1 cellular context compared by ENCODE assay signal in the genomic region with DNA sequence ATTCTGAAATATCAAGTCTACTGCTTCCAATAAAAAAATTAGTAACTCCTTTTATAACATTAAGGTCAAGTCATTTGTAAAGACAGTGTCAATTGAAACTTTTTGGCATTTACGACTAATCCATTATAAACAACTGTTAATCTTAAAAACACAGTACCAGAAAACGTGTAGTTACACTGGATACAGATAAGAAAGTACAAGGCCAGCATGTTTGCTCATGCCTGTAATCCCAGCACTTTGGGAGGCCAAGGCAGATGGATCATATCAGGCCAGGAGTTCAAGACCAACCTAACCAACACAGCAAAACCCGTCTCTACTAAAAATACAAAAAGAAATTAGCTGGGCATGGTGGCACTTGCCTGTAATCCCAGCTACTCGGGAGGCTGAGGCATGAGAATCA.
TF ChIP-seq lines count a peak whose summit lies in the region.

No MANE protein-coding gene starts in this region.

TF ChIP-seq in K562, 482 proteins besides CTCF, POLR2A, EP300 and RAD21 (continues in another document):
- peak; percentile 68 for TF ChIP-seq CBFA2T2 (conservative IDR thresholded peaks at IDR 0.05)
- TF ChIP-seq PPARD (CRISPR knock-in tag; IDR thresholded peaks at IDR 0.05), result no peak
- TF ChIP-seq, protein P1, sequence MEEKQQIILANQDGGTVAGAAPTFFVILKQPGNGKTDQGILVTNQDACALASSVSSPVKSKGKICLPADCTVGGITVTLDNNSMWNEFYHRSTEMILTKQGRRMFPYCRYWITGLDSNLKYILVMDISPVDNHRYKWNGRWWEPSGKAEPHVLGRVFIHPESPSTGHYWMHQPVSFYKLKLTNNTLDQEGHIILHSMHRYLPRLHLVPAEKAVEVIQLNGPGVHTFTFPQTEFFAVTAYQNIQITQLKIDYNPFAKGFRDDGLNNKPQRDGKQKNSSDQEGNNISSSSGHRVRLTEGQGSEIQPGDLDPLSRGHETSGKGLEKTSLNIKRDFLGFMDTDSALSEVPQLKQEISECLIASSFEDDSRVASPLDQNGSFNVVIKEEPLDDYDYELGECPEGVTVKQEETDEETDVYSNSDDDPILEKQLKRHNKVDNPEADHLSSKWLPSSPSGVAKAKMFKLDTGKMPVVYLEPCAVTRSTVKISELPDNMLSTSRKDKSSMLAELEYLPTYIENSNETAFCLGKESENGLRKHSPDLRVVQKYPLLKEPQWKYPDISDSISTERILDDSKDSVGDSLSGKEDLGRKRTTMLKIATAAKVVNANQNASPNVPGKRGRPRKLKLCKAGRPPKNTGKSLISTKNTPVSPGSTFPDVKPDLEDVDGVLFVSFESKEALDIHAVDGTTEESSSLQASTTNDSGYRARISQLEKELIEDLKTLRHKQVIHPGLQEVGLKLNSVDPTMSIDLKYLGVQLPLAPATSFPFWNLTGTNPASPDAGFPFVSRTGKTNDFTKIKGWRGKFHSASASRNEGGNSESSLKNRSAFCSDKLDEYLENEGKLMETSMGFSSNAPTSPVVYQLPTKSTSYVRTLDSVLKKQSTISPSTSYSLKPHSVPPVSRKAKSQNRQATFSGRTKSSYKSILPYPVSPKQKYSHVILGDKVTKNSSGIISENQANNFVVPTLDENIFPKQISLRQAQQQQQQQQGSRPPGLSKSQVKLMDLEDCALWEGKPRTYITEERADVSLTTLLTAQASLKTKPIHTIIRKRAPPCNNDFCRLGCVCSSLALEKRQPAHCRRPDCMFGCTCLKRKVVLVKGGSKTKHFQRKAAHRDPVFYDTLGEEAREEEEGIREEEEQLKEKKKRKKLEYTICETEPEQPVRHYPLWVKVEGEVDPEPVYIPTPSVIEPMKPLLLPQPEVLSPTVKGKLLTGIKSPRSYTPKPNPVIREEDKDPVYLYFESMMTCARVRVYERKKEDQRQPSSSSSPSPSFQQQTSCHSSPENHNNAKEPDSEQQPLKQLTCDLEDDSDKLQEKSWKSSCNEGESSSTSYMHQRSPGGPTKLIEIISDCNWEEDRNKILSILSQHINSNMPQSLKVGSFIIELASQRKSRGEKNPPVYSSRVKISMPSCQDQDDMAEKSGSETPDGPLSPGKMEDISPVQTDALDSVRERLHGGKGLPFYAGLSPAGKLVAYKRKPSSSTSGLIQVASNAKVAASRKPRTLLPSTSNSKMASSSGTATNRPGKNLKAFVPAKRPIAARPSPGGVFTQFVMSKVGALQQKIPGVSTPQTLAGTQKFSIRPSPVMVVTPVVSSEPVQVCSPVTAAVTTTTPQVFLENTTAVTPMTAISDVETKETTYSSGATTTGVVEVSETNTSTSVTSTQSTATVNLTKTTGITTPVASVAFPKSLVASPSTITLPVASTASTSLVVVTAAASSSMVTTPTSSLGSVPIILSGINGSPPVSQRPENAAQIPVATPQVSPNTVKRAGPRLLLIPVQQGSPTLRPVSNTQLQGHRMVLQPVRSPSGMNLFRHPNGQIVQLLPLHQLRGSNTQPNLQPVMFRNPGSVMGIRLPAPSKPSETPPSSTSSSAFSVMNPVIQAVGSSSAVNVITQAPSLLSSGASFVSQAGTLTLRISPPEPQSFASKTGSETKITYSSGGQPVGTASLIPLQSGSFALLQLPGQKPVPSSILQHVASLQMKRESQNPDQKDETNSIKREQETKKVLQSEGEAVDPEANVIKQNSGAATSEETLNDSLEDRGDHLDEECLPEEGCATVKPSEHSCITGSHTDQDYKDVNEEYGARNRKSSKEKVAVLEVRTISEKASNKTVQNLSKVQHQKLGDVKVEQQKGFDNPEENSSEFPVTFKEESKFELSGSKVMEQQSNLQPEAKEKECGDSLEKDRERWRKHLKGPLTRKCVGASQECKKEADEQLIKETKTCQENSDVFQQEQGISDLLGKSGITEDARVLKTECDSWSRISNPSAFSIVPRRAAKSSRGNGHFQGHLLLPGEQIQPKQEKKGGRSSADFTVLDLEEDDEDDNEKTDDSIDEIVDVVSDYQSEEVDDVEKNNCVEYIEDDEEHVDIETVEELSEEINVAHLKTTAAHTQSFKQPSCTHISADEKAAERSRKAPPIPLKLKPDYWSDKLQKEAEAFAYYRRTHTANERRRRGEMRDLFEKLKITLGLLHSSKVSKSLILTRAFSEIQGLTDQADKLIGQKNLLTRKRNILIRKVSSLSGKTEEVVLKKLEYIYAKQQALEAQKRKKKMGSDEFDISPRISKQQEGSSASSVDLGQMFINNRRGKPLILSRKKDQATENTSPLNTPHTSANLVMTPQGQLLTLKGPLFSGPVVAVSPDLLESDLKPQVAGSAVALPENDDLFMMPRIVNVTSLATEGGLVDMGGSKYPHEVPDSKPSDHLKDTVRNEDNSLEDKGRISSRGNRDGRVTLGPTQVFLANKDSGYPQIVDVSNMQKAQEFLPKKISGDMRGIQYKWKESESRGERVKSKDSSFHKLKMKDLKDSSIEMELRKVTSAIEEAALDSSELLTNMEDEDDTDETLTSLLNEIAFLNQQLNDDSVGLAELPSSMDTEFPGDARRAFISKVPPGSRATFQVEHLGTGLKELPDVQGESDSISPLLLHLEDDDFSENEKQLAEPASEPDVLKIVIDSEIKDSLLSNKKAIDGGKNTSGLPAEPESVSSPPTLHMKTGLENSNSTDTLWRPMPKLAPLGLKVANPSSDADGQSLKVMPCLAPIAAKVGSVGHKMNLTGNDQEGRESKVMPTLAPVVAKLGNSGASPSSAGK (IDR thresholded peaks at IDR 0.05), result 0 out of 2 replicates have a peak, but pooled peaks have one; percentile 13
- no peak for TF ChIP-seq FOXP1 (CRISPR knock-in tag; IDR thresholded peaks at IDR 0.05)
- 0 out of 3 replicates have a peak, but pooled peaks of 1 of the 2 experiments have one; percentile 29 for TF ChIP-seq CBX3 (IDR thresholded peaks at IDR 0.05; ENCODE audit: borderline replicate concordance in 1 of 2, low read length in 2 of 2)
- no peak for TF ChIP-seq KLF13 (tag; IDR thresholded peaks at IDR 0.05; ENCODE audit: borderline replicate concordance, low read depth)
- TF ChIP-seq, protein P2, sequence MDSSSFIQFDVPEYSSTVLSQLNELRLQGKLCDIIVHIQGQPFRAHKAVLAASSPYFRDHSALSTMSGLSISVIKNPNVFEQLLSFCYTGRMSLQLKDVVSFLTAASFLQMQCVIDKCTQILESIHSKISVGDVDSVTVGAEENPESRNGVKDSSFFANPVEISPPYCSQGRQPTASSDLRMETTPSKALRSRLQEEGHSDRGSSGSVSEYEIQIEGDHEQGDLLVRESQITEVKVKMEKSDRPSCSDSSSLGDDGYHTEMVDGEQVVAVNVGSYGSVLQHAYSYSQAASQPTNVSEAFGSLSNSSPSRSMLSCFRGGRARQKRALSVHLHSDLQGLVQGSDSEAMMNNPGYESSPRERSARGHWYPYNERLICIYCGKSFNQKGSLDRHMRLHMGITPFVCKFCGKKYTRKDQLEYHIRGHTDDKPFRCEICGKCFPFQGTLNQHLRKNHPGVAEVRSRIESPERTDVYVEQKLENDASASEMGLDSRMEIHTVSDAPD (CRISPR knock-in tag; IDR thresholded peaks at IDR 0.05), result no peak
- TF ChIP-seq ADNP (tag; IDR thresholded peaks at IDR 0.05), result peak; percentile 51
- TF ChIP-seq ARID1B (IDR thresholded peaks at IDR 0.05), result peak; percentile 78
- peak; percentile 30; the same call in 1 of the 2 replicates for TF ChIP-seq MTA2 (IDR thresholded peaks at IDR 0.05; ENCODE audit: low read depth)
- no peak for TF ChIP-seq DMBX1 (CRISPR knock-in tag; IDR thresholded peaks at IDR 0.05; ENCODE audit: borderline replicate concordance)
- TF ChIP-seq LCOR (CRISPR knock-in tag; IDR thresholded peaks at IDR 0.05), result no peak
- TF ChIP-seq TCF3 (CRISPR knock-in tag; IDR thresholded peaks at IDR 0.05), result peak; percentile 78
- TF ChIP-seq RFX7 (CRISPR knock-in tag; IDR thresholded peaks at IDR 0.05), result no peak
- no peak for TF ChIP-seq KDM4B (IDR thresholded peaks at IDR 0.05; ENCODE audit: borderline replicate concordance in 2 of 2, low read depth in 1 of 2)
- peak; percentile 42; a peak in 1 of 4 replicates for TF ChIP-seq KDM1A (IDR thresholded peaks at IDR 0.05)
- no peak for TF ChIP-seq FOXA1 (IDR thresholded peaks at IDR 0.05; ENCODE audit: borderline replicate concordance)
- TF ChIP-seq TEAD4 (IDR thresholded peaks at IDR 0.05; ENCODE audit: low read length), result peak; percentile 64; the same call in 1 of the 2 replicates
- no peak for TF ChIP-seq TEAD4 (CRISPR knock-in tag; IDR thresholded peaks at IDR 0.05; ENCODE audit: borderline replicate concordance)
- TF ChIP-seq ZNF212 (CRISPR knock-in tag; IDR thresholded peaks at IDR 0.05), result no peak
- TF ChIP-seq GATAD2B (IDR thresholded peaks at IDR 0.05; ENCODE audit: borderline replicate concordance), result peak; percentile 45; the same call in 1 of the 2 replicates
- TF ChIP-seq SMARCE1 (IDR thresholded peaks at IDR 0.05), result 0 out of 2 replicates have a peak, but pooled peaks have one; percentile 16
- no peak for TF ChIP-seq HSF4 (CRISPR knock-in tag; IDR thresholded peaks at IDR 0.05; ENCODE audit: borderline replicate concordance)
- TF ChIP-seq RBM34 (IDR thresholded peaks at IDR 0.05; ENCODE audit: borderline replicate concordance, insufficient read depth, low read length), result no peak
- TF ChIP-seq, protein P3, sequence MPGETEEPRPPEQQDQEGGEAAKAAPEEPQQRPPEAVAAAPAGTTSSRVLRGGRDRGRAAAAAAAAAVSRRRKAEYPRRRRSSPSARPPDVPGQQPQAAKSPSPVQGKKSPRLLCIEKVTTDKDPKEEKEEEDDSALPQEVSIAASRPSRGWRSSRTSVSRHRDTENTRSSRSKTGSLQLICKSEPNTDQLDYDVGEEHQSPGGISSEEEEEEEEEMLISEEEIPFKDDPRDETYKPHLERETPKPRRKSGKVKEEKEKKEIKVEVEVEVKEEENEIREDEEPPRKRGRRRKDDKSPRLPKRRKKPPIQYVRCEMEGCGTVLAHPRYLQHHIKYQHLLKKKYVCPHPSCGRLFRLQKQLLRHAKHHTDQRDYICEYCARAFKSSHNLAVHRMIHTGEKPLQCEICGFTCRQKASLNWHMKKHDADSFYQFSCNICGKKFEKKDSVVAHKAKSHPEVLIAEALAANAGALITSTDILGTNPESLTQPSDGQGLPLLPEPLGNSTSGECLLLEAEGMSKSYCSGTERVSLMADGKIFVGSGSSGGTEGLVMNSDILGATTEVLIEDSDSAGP (CRISPR knock-in tag; IDR thresholded peaks at IDR 0.05), result no peak
- TF ChIP-seq NUFIP1 (IDR thresholded peaks at IDR 0.05; ENCODE audit: partially characterized antibody), result no peak
- TF ChIP-seq, protein P4, sequence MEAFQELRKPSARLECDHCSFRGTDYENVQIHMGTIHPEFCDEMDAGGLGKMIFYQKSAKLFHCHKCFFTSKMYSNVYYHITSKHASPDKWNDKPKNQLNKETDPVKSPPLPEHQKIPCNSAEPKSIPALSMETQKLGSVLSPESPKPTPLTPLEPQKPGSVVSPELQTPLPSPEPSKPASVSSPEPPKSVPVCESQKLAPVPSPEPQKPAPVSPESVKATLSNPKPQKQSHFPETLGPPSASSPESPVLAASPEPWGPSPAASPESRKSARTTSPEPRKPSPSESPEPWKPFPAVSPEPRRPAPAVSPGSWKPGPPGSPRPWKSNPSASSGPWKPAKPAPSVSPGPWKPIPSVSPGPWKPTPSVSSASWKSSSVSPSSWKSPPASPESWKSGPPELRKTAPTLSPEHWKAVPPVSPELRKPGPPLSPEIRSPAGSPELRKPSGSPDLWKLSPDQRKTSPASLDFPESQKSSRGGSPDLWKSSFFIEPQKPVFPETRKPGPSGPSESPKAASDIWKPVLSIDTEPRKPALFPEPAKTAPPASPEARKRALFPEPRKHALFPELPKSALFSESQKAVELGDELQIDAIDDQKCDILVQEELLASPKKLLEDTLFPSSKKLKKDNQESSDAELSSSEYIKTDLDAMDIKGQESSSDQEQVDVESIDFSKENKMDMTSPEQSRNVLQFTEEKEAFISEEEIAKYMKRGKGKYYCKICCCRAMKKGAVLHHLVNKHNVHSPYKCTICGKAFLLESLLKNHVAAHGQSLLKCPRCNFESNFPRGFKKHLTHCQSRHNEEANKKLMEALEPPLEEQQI (IDR thresholded peaks at IDR 0.05), result 0 out of 2 replicates have a peak, but pooled peaks have one; percentile 56
- TF ChIP-seq FIP1L1 (IDR thresholded peaks at IDR 0.05; ENCODE audit: low read depth, low read length, poor library complexity, severe bottlenecking), result no peak
- TF ChIP-seq KAT7 (CRISPR knock-in tag; IDR thresholded peaks at IDR 0.05; ENCODE audit: borderline replicate concordance), result no peak
- no peak for TF ChIP-seq PKNOX1 (IDR thresholded peaks at IDR 0.05)
- peak; percentile 43 for TF ChIP-seq MAFG (tag; conservative IDR thresholded peaks at IDR 0.05)
- peak; percentile 54 for TF ChIP-seq ZNF316 (IDR thresholded peaks at IDR 0.05)
- TF ChIP-seq, protein P5, sequence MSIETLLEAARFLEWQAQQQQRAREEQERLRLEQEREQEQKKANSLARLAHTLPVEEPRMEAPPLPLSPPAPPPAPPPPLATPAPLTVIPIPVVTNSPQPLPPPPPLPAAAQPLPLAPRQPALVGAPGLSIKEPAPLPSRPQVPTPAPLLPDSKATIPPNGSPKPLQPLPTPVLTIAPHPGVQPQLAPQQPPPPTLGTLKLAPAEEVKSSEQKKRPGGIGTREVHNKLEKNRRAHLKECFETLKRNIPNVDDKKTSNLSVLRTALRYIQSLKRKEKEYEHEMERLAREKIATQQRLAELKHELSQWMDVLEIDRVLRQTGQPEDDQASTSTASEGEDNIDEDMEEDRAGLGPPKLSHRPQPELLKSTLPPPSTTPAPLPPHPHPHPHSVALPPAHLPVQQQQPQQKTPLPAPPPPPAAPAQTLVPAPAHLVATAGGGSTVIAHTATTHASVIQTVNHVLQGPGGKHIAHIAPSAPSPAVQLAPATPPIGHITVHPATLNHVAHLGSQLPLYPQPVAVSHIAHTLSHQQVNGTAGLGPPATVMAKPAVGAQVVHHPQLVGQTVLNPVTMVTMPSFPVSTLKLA (conservative IDR thresholded peaks at IDR 0.05), result peak; percentile 20 to 26; a peak in 1 of 4 replicates
- TF ChIP-seq RFX5 (IDR thresholded peaks at IDR 0.05; ENCODE audit: low read depth, low read length), result no peak
